Comparison of ENCODE assay signal across 16 cellular contexts in the genomic region with DNA sequence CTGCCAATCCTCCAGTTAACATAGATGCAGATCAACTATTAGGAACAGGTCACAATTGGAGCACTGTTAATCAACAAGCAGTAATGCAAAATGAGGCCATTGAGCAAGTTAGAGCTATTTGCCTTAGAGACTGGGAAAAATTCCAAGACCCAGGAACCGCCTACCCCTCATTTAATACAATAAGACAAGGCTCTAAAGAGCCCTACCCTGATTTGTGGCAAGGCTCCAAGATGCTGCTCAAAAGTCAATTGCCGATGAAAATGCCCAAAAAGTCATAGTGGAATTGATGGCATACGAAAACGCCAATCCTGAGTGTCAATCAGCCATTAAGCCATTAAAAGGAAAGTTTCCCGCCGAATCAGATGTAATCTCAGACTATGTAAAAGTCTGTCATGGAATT. TPM values are rescaled to one million over a fixed set of nuclear protein-coding genes. Genes with fewer than 3 reads are reported as not detected.
DNase-seq lines count a peak whose midpoint lies in the region; ATAC-seq and TF ChIP-seq lines count a peak whose summit lies in the region.
"Had no signal": no experiment of that assay in that cellular context is flagged by ENCODE, and none has a peak within 500 bp of the region (broad histone marks: within the 10 kb centered on the region; RNA-seq: fewer than 3 reads in every experiment).

No MANE protein-coding gene starts in this region.

- H3K4me3 Mint-ChIP-seq in stimulated activated memory B cell treated with anti-CD40 and anti-IgM and Interleukin-4, amounts not matched to agents 10 μg/mL and 1 μg/mL and 100 μg/mL, for 72 hours, result no peak overlapping the region
- H3K4me3 Mint-ChIP-seq: CD4-positive, alpha-beta T cell had no signal

- H3K4me3 ChIP-seq in HAP-1, result no peak overlapping the region
- H3K4me3 ChIP-seq in tibial nerve, result no peak overlapping the region

- H3K4me1 ChIP-seq in HAP-1 (peaks cover 20% of the 10 kb centered on the region), tibial nerve (no peaks in the 10 kb centered on the region)
- H3K4me1 ChIP-seq: BE2C had no signal

- peak; percentile 11 to 45 for DNase-seq in HAP-1 (ENCODE audit: low spot score in 2 of 2)
- DNase-seq in inferior parietal cortex (ENCODE audit: extremely low spot score), result peak; percentile 56
- no peak for DNase-seq in tibial nerve (ENCODE audit: low spot score in 2 of 2)
- no peak for DNase-seq in activated T-cell treated with anti-CD3 and anti-CD28 coated beads, Interleukin-2, amount 50 U/mL, for 1 hour
- DNase-seq: CD4-positive, alpha-beta T cell; DND-41; KG1; NCI-H2081 treated with DMSO at 0.1 percent for 48 hours; NCI-H2227 treated with DMSO at 0.1 percent for 48 hours; NCI-H524 treated with DMSO at 0.1 percent for 48 hours had no signal

- no peaks in the 10 kb centered on the region for H3K36me3 Mint-ChIP-seq in stimulated activated memory B cell treated with anti-CD40 and anti-IgM and Interleukin-4, amounts not matched to agents 10 μg/mL and 1 μg/mL and 100 μg/mL, for 72 hours

- H3K27ac Mint-ChIP-seq in stimulated activated memory B cell treated with anti-CD40 and anti-IgM and Interleukin-4, amounts not matched to agents 10 μg/mL and 1 μg/mL and 100 μg/mL, for 72 hours, result no peak overlapping the region
- H3K27ac Mint-ChIP-seq: CD4-positive, alpha-beta T cell had no signal

- H3K4me1 Mint-ChIP-seq in stimulated activated memory B cell treated with anti-CD40 and anti-IgM and Interleukin-4, amounts not matched to agents 10 μg/mL and 1 μg/mL and 100 μg/mL, for 72 hours, result no peaks in the 10 kb centered on the region

- H3K9me3 ChIP-seq in HAP-1 (no peaks in the 10 kb centered on the region), tibial nerve (no peaks in the 10 kb centered on the region)
- H3K9me3 ChIP-seq: BE2C had no signal

- ATAC-seq in HG03565 (IDR thresholded peaks at IDR 0.05; ENCODE audit: unreplicated experiment), result no peak
- no peak for ATAC-seq in stimulated activated memory B cell treated with anti-CD40 and anti-IgM and Interleukin-4, amounts not matched to agents 10 μg/mL and 1 μg/mL and 100 μg/mL, for 72 hours
- ATAC-seq: SK-N-SH treated with all-trans-retinoic acid at 6 μM for 48 hours had no signal

- no peaks in the 10 kb centered on the region for H3K27me3 ChIP-seq in HAP-1 (ENCODE audit: low read depth)
- no peaks in the 10 kb centered on the region for H3K27me3 ChIP-seq in tibial nerve

- no peak for TF ChIP-seq EP300 in tibial nerve (IDR thresholded peaks at IDR 0.05)

- TF ChIP-seq CTCF in tibial nerve (IDR thresholded peaks at IDR 0.05), result no peak

- WGBS in tibial nerve, 2 donors, result 29 to 43% methylated on average over 6 of the region's 6 CpGs

- no peaks in the 10 kb centered on the region for H3K9me3 Mint-ChIP-seq in stimulated activated memory B cell treated with anti-CD40 and anti-IgM and Interleukin-4, amounts not matched to agents 10 μg/mL and 1 μg/mL and 100 μg/mL, for 72 hours
- H3K9me3 Mint-ChIP-seq: CD4-positive, alpha-beta T cell had no signal

- H3K27ac ChIP-seq in angular gyrus (ENCODE audit: low read depth, low read length), result peak overlapping the region; percentile 74
- peak overlapping the region in 3 of 4 donors; percentile 19 to 46 (median 30) for H3K27ac ChIP-seq in tibial nerve

- no peak for TF ChIP-seq POLR2A in tibial nerve (IDR thresholded peaks at IDR 0.05)

- no peaks in the 10 kb centered on the region for H3K27me3 Mint-ChIP-seq in stimulated activated memory B cell treated with anti-CD40 and anti-IgM and Interleukin-4, amounts not matched to agents 10 μg/mL and 1 μg/mL and 100 μg/mL, for 72 hours

- no peaks in the 10 kb centered on the region for H3K36me3 ChIP-seq in HAP-1 (replicated peaks)
- H3K36me3 ChIP-seq in tibial nerve, result no peaks in the 10 kb centered on the region
- H3K36me3 ChIP-seq: BE2C had no signal

- in situ Hi-C loops in HAP-1 (cut with MboI; ENCODE audit: low sequenced_read_pairs), result no loop called here

RNA-seq across cellular contexts. Expression of a gene that starts 20.5 kb away (rescaled TPM):
- total RNA-seq in tibial nerve, result 1 to 10 TPM in 1 of 4 donors, not detected in 3; 1.0 TPM

RNA-seq across cellular contexts. Expression of a gene that starts 33.9 kb away (rescaled TPM):
- total RNA-seq in tibial nerve, result under 1 TPM in 1 of 4 donors, not detected in 3; 0.90 TPM
- total RNA-seq: CD4-positive, alpha-beta T cell; OCI-LY7 had no signal

RNA-seq across cellular contexts. Expression of a gene that starts 55.7 kb away (rescaled TPM):
- not detected for total RNA-seq in tibial nerve
- total RNA-seq: CD4-positive, alpha-beta T cell; OCI-LY7 had no signal

Comparison
In these comparisons a context has a peak if more than half of its experiments do, and no peak if none do; other contexts are left out.
1. DNase-seq: peak in HAP-1 (2 of 2) and inferior parietal cortex (single experiment); none in tibial nerve (0 of 2) and activated T-cell treated with anti-CD3 and anti-CD28 coated beads, Interleukin-2, amount 50 U/mL, for 1 hour (single experiment).